ENCODE assay signal across 13 cellular contexts in genomic region chr13:48853381-48854102, GRCh38.
DNase-seq lines count a peak whose midpoint lies in the region; ATAC-seq and TF ChIP-seq lines count a peak whose summit lies in the region.
"Had no signal": no experiment of that assay in that cellular context is flagged by ENCODE, and none has a peak within 500 bp of the region (broad histone marks: within the 10 kb centered on the region; RNA-seq: fewer than 3 reads in every experiment).

No MANE protein-coding gene starts in this region.

- no peak overlapping the region for H3K4me3 Mint-ChIP-seq in activated naive CD4-positive, alpha-beta T cell treated with anti-CD3 and anti-CD28 coated beads, Interleukin-2, amount 50 U/mL, for 24 hours

- peak overlapping the region; percentile 67 for H3K27ac Mint-ChIP-seq in activated naive CD4-positive, alpha-beta T cell treated with anti-CD3 and anti-CD28 coated beads, Interleukin-2, amount 50 U/mL, for 24 hours

- H3K27me3 ChIP-seq in kidney epithelial cell (ENCODE audit: control insufficient read depth, insufficient read depth, low read length) (no peaks in the 10 kb centered on the region), thoracic aorta (replicated peaks; ENCODE audit: insufficient read depth) (no peaks in the 10 kb centered on the region), HAP-1 (ENCODE audit: low read depth) (no peaks in the 10 kb centered on the region)
- H3K27me3 ChIP-seq: testis had no signal

- ATAC-seq in thoracic aorta (ENCODE audit: insufficient number of reproducible peaks, low FRiP score, low read depth) (no peak), HG03432 (IDR thresholded peaks at IDR 0.05; ENCODE audit: unreplicated experiment) (no peak)
- ATAC-seq: sciatic nerve had no signal

- H3K36me3 Mint-ChIP-seq in activated naive CD4-positive, alpha-beta T cell treated with anti-CD3 and anti-CD28 coated beads, Interleukin-2, amount 50 U/mL, for 24 hours = no peaks in the 10 kb centered on the region

- in situ Hi-C loops in HAP-1 (cut with MboI; ENCODE audit: low sequenced_read_pairs) = no loop called here

- peaks cover 28% of the 10 kb centered on the region for H3K4me1 Mint-ChIP-seq in activated naive CD4-positive, alpha-beta T cell treated with anti-CD3 and anti-CD28 coated beads, Interleukin-2, amount 50 U/mL, for 24 hours

- H3K27me3 Mint-ChIP-seq in activated naive CD4-positive, alpha-beta T cell treated with anti-CD3 and anti-CD28 coated beads, Interleukin-2, amount 50 U/mL, for 24 hours = no peaks in the 10 kb centered on the region

- peak; percentile 51 for DNase-seq in stimulated activated CD4-positive, alpha-beta T cell treated with anti-CD3 and anti-CD28 coated beads, Interleukin-15, amount 100 ng/mL, for 24 hours
- no peak for DNase-seq in stimulated activated CD4-positive, alpha-beta T cell treated with anti-CD3 and anti-CD28 coated beads, Interleukin-12 subunit alpha, Interleukin-12 subunit beta, amount 100 ng/mL, for 4 hours
- peak; percentile 51 for DNase-seq in kidney epithelial cell (ENCODE audit: low read depth)
- DNase-seq in thoracic aorta (ENCODE audit: low spot score) = peak; percentile 3
- DNase-seq in HAP-1 (ENCODE audit: low spot score in 2 of 2) = no peak
- no peak for DNase-seq in ecto neural progenitor cell (ENCODE audit: low spot score)
- DNase-seq: NCI-H69, testis had no signal

- TF ChIP-seq CTCF in kidney epithelial cell (IDR thresholded peaks at IDR 0.05; ENCODE audit: insufficient read depth, low read length, poor library complexity, severe bottlenecking) = no peak
- no peak for TF ChIP-seq CTCF in thoracic aorta (IDR thresholded peaks at IDR 0.05)

- H3K36me3 ChIP-seq in kidney epithelial cell (ENCODE audit: control insufficient read depth, insufficient read depth, low read length) = no peaks in the 10 kb centered on the region
- H3K36me3 ChIP-seq in thoracic aorta = no peaks in the 10 kb centered on the region
- no peaks in the 10 kb centered on the region for H3K36me3 ChIP-seq in HAP-1 (replicated peaks)

- no peak overlapping the region for H3K4me3 ChIP-seq in kidney epithelial cell (ENCODE audit: low read depth, low read length)
- H3K4me3 ChIP-seq in thoracic aorta = peak overlapping the region; percentile 57
- no peak overlapping the region for H3K4me3 ChIP-seq in HAP-1
- H3K4me3 ChIP-seq: lung, testis had no signal

- H3K9me3 Mint-ChIP-seq in activated naive CD4-positive, alpha-beta T cell treated with anti-CD3 and anti-CD28 coated beads, Interleukin-2, amount 50 U/mL, for 24 hours = no peaks in the 10 kb centered on the region

- peak overlapping the region in 1 of 2 donors; percentile 1 for H3K27ac ChIP-seq in thoracic aorta
- H3K27ac ChIP-seq: C4-2B, testis had no signal

- H3K9me3 ChIP-seq in thoracic aorta = no peaks in the 10 kb centered on the region
- H3K9me3 ChIP-seq in HAP-1 = no peaks in the 10 kb centered on the region
- H3K9me3 ChIP-seq: testis had no signal

- peaks cover 0 to 15% of the 10 kb centered on the region in 2 donors for H3K4me1 ChIP-seq in thoracic aorta (ENCODE audit: control insufficient read depth in 1 of 2, low read depth in 2 of 2)
- peaks cover 8% of the 10 kb centered on the region for H3K4me1 ChIP-seq in HAP-1
- H3K4me1 ChIP-seq: testis had no signal

Comparison
In these comparisons a context has a peak if more than half of its experiments do, and no peak if none do; other contexts are left out.
1. DNase-seq: peak in stimulated activated CD4-positive, alpha-beta T cell treated with anti-CD3 and anti-CD28 coated beads, Interleukin-15, amount 100 ng/mL, for 24 hours (single experiment), kidney epithelial cell (single experiment) and thoracic aorta (single experiment); none in stimulated activated CD4-positive, alpha-beta T cell treated with anti-CD3 and anti-CD28 coated beads, Interleukin-12 subunit alpha, Interleukin-12 subunit beta, amount 100 ng/mL, for 4 hours (single experiment), HAP-1 (0 of 2) and ecto neural progenitor cell (single experiment).